ENCODE assay signal across 25 cellular contexts in the genomic region with DNA sequence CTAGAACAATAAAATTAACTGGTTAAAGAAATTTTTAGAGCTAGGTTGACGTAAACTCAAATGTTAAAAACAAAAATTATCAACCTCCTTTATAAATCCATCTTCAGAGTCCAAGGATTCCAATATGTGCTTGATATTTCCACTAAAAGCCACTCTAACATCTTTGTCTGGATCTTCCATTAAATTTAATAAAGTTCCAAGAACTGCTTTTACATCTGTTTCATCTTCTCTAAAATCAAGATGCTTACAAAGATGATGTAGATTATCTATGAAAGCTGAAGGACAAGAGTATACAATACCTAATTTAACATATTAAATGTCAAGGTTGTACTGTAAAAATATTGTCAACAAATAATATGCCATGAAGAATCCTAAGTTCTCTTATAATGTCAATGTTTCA.
"Had no signal": no experiment of that assay in that cellular context is flagged by ENCODE, and none has a peak within 500 bp of the region (broad histone marks: within the 10 kb centered on the region; RNA-seq: fewer than 3 reads in every experiment).

No MANE protein-coding gene starts in this region.

- H3K4me2 ChIP-seq: hepatocyte had no signal

- H3K27me3 Mint-ChIP-seq: dendritic cell treated with granulocyte-macrophage colony-stimulating factor and Interleukin-4, amounts not matched to agents 40 ng/mL and 50 ng/mL, for 4 days; effector memory CD8-positive, alpha-beta T cell; naive B cell had no signal

- DNase-seq: colonic mucosa; cortex of kidney; effector CD8-positive, alpha-beta T cell; effector memory CD8-positive, alpha-beta T cell; endodermal cell; foreskin keratinocyte; heart left ventricle; hypothalamus; left cardiac atrium; left lung; left ventricle myocardium superior; lower lobe of right lung; mesenchymal stem cell; mucosa of descending colon; naive B cell had no signal

- H3K4me3 Mint-ChIP-seq: dendritic cell treated with granulocyte-macrophage colony-stimulating factor and Interleukin-4, amounts not matched to agents 40 ng/mL and 50 ng/mL, for 4 days; effector memory CD8-positive, alpha-beta T cell; endodermal cell; mesothelial cell of epicardium; naive B cell had no signal

- H3K9me3 Mint-ChIP-seq: dendritic cell treated with granulocyte-macrophage colony-stimulating factor and Interleukin-4, amounts not matched to agents 40 ng/mL and 50 ng/mL, for 4 days; effector memory CD8-positive, alpha-beta T cell had no signal

- H3K79me2 ChIP-seq: hepatocyte had no signal

- H3K9me3 ChIP-seq: colonic mucosa, esophagus muscularis mucosa, gastroesophageal sphincter, left lung, lower lobe of right lung, mucosa of descending colon had no signal

- H3K27ac ChIP-seq: colonic mucosa, epithelial cell of prostate, esophagus muscularis mucosa, foreskin keratinocyte, gastroesophageal sphincter, heart left ventricle, hepatocyte, left lung, lower lobe of right lung had no signal

- H2AFZ ChIP-seq: hepatocyte had no signal

- H3K4me1 Mint-ChIP-seq: endodermal cell, mesothelial cell of epicardium, naive B cell had no signal

- H3K27ac Mint-ChIP-seq: dendritic cell treated with granulocyte-macrophage colony-stimulating factor and Interleukin-4, amounts not matched to agents 40 ng/mL and 50 ng/mL, for 4 days; effector memory CD8-positive, alpha-beta T cell; endodermal cell; mesothelial cell of epicardium; naive B cell had no signal

- H3K27me3 ChIP-seq: colonic mucosa, esophagus muscularis mucosa, foreskin keratinocyte, gastroesophageal sphincter, heart left ventricle, hepatocyte, left lung had no signal

- H3K4me1 ChIP-seq: colonic mucosa, esophagus muscularis mucosa, foreskin keratinocyte, gastroesophageal sphincter, heart left ventricle, left lung, lower lobe of right lung had no signal

- H3K4me3 ChIP-seq: colonic mucosa, esophagus muscularis mucosa, gastroesophageal sphincter, heart left ventricle, hepatocyte, left lung, lower lobe of right lung, mucosa of descending colon had no signal

- ATAC-seq: effector memory CD8-positive, alpha-beta T cell; foreskin keratinocyte; gastroesophageal sphincter; heart left ventricle; left cardiac atrium; left lung; left ventricle myocardium superior; lower lobe of right lung; mucosa of descending colon had no signal

- FAIRE-seq: endometrium, frontal cortex, islet of Langerhans, keratinocyte had no signal
